ENCODE assay signal across 8 cellular contexts in the genomic region with DNA sequence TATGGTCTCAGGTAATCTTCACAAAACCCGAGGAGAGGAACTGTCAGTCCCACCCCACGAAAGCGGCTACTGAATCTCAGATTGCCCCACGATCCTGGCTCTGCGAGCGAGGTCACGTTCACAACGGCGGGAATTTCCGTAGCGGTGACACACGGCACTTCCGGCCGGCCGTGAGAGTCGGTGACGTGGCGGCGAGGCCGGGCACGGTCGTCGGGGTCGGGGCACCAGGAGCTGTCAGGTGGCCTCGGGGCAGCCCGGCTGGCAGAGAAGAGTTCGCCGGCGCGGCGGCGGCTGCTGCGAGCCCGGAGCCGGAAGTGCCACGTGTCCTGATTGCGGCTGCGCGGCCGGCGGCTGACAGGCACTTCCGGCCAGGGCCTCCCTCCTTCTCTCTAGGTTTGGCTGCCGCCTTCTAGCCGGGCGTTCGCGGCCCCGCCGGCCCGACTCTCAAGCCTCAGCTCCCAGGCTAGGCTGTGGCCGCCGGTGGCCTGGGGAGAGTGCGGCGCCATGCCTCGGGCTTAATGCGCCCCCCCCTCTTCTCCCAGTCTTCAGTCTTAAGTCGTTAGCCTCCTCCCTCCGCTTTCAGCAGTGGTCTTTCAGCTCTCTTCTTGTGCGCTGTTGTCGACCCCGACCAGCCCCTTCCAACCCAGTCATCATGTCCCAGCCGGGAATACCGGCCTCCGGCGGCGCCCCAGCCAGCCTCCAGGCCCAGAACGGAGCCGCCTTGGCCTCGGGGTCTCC. TPM values are rescaled to one million over a fixed set of nuclear protein-coding genes. Genes with fewer than 3 reads are reported as not detected.
DNase-seq lines count a peak whose midpoint lies in the region; ATAC-seq, FAIRE-seq and TF ChIP-seq lines count a peak whose summit lies in the region.

A gene (plus strand): TSS at position 361 of the 738 bp plus-strand sequence. CDS start 292 bp downstream, at position 653.

- POLR2A ChIA-PET in A549 (lab: Yijun Ruan, JAX) = interaction anchor here (1.1 to 1.2 kb wide), 2 partner anchors 8 to 61 kb away, joined by 3 read pairs; no protein-coding TSS in a partner anchor

- H3K4me1 ChIP-seq in A549 (peaks cover 18% of the 10 kb centered on the region; the same call in 2 of the 3 replicates), iPS-18a (ENCODE audit: control insufficient read depth, low read depth, low read length) (no peaks in the 10 kb centered on the region), skeletal muscle tissue (ENCODE audit: control insufficient read depth in 3 of 3, insufficient read depth in 3 of 3, low read length in 3 of 3) (peaks cover 12 to 14% (median 13%) of the 10 kb centered on the region in 3 donors)

- H3K9me3 ChIP-seq in A549 (no peaks in the 10 kb centered on the region), iPS-18a (ENCODE audit: control insufficient read depth, low read depth, low read length) (no peaks in the 10 kb centered on the region), skeletal muscle tissue (ENCODE audit: control insufficient read depth in 3 of 3, low read length in 3 of 3) (no peaks in the 10 kb centered on the region)

- H3K4me3 ChIP-seq in A549 (peak within 1 kb of the TSS; percentile 87), iPS-18a (ENCODE audit: low read length) (peak within 1 kb of the TSS; percentile 87), skeletal muscle tissue (ENCODE audit: low read length in 3 of 3) (peak within 1 kb of the TSS; percentile 94 to 98 (median 94))

- TF ChIP-seq CTCF in A549 (IDR thresholded peaks at IDR 0.05) (no peak), VCaP (conservative IDR thresholded peaks at IDR 0.05) (no peak)

- DNase-seq in A549 (ENCODE audit: low read depth in 1 of 2, low spot score in 1 of 2) = peak; percentile 92 to 93
- DNase-seq in NCI-H2196 (lab: John Stamatoyannopoulos, UW; ENCODE audit: unreplicated experiment) = peak; percentile 89
- DNase-seq in T47D (ENCODE audit: low read depth in 1 of 2, low spot score in 1 of 2) = peak; percentile 87 to 95

- H3K27ac ChIP-seq in A549 (peak within 1 kb of the TSS; percentile 94 to 95), VCaP (peak within 1 kb of the TSS; percentile 91), iPS-18a (ENCODE audit: low read length) (peak within 1 kb of the TSS; percentile 87), skeletal muscle tissue (ENCODE audit: low read depth, low read length) (peak within 1 kb of the TSS; percentile 98)

- in situ Hi-C loops in T47D (cut with HindIII; ENCODE audit: low pct_unique_long_range_greater_than_20kb, low sequenced_read_pairs) = no loop called here

- ATAC-seq in A549 = peak; percentile 98 to 99
- ATAC-seq in GM18858 (IDR thresholded peaks at IDR 0.05; ENCODE audit: unreplicated experiment) = peak; percentile 62
- ATAC-seq in HG03066 (IDR thresholded peaks at IDR 0.05; ENCODE audit: low read depth, unreplicated experiment) = peak; percentile 63

- H3K36me3 ChIP-seq in iPS-18a (ENCODE audit: control insufficient read depth, low read depth, low read length) (no peaks in the 10 kb centered on the region), skeletal muscle tissue (ENCODE audit: control insufficient read depth in 3 of 3, insufficient read depth in 3 of 3, low read length in 3 of 3) (peaks cover 0 to 2% (median 0%) of the 10 kb centered on the region in 3 donors)

- WGBS in A549 (ENCODE audit: missing lambda C conversion rate) = 0% methylated on average over 46 of the region's 69 CpGs

- TF ChIP-seq POLR2A in A549 (IDR thresholded peaks at IDR 0.05; ENCODE audit: low read length) = peak; percentile 75

- H3K4me2 ChIP-seq in A549 = peak within 1 kb of the TSS; percentile 98

- H3K9ac ChIP-seq in iPS-18a (ENCODE audit: low read length) = peak within 1 kb of the TSS; percentile 80
- H3K9ac ChIP-seq in skeletal muscle tissue (ENCODE audit: low read depth in 1 of 3, low read length in 3 of 3) = peak within 1 kb of the TSS; percentile 97 to 99 (median 98)

- H3K27me3 ChIP-seq in iPS-18a (ENCODE audit: control insufficient read depth, insufficient read depth, low read length) = no peaks in the 10 kb centered on the region
- H3K27me3 ChIP-seq in skeletal muscle tissue (ENCODE audit: control insufficient read depth in 3 of 3, insufficient read depth in 3 of 3, low read length in 3 of 3) = no peaks in the 10 kb centered on the region

- CTCF ChIA-PET in A549 (lab: Yijun Ruan, JAX) = no interaction called here

- no peak for FAIRE-seq in A549 (lab: Jason Lieb, UNC)

- no peak for TF ChIP-seq EP300 in A549 (IDR thresholded peaks at IDR 0.05)

- no peak for TF ChIP-seq RAD21 in A549 (conservative IDR thresholded peaks at IDR 0.05 in 1 of 2, IDR thresholded peaks at IDR 0.05 in 1 of 2)

TF ChIP-seq in A549, 52 proteins besides CTCF, POLR2A, EP300 and RAD21 (continues in another document):
- TF ChIP-seq MYC (IDR thresholded peaks at IDR 0.05; ENCODE audit: borderline replicate concordance, low read length) (peak; percentile 63; the same call in 1 of the 2 replicates), KDM1A (IDR thresholded peaks at IDR 0.05; ENCODE audit: low read depth) (no peak), FOXS1 (CRISPR knock-in tag; IDR thresholded peaks at IDR 0.05) (0 out of 2 replicates have a peak, but pooled peaks have one; percentile 48), PHF8 (IDR thresholded peaks at IDR 0.05; ENCODE audit: borderline replicate concordance, low read depth) (peak; percentile 47; the same call in 1 of the 2 replicates), GATA3 (IDR thresholded peaks at IDR 0.05; ENCODE audit: borderline replicate concordance) (peak; percentile 27; the same call in 1 of the 2 replicates), JUN (IDR thresholded peaks at IDR 0.05) (peak; percentile 56 to 80; a peak in 3 of 5 replicates), BHLHE40 (IDR thresholded peaks at IDR 0.05; ENCODE audit: low read depth, low read length) (peak; percentile 93), EHMT2 (IDR thresholded peaks at IDR 0.05; ENCODE audit: low read depth) (no peak), MAZ (IDR thresholded peaks at IDR 0.05; ENCODE audit: borderline replicate concordance, low read depth, low read length) (no peak), NFE2L2 (conservative IDR thresholded peaks at IDR 0.05; ENCODE audit: low read length) (no peak), FOSL2 (IDR thresholded peaks at IDR 0.05) (no peak), FOSL2 (CRISPR knock-in tag; IDR thresholded peaks at IDR 0.05) (peak; percentile 64)
- TF ChIP-seq, protein P1, sequence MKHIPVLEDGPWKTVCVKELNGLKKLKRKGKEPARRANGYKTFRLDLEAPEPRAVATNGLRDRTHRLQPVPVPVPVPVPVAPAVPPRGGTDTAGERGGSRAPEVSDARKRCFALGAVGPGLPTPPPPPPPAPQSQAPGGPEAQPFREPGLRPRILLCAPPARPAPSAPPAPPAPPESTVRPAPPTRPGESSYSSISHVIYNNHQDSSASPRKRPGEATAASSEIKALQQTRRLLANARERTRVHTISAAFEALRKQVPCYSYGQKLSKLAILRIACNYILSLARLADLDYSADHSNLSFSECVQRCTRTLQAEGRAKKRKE (CRISPR knock-in tag; IDR thresholded peaks at IDR 0.05; ENCODE audit: low read depth) = peak; percentile 67; the same call in 1 of the 2 replicates
- TF ChIP-seq, protein P2, sequence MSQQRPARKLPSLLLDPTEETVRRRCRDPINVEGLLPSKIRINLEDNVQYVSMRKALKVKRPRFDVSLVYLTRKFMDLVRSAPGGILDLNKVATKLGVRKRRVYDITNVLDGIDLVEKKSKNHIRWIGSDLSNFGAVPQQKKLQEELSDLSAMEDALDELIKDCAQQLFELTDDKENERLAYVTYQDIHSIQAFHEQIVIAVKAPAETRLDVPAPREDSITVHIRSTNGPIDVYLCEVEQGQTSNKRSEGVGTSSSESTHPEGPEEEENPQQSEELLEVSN (IDR thresholded peaks at IDR 0.05; ENCODE audit: borderline replicate concordance, low read depth) = peak; percentile 98
- TF ChIP-seq, protein P3, sequence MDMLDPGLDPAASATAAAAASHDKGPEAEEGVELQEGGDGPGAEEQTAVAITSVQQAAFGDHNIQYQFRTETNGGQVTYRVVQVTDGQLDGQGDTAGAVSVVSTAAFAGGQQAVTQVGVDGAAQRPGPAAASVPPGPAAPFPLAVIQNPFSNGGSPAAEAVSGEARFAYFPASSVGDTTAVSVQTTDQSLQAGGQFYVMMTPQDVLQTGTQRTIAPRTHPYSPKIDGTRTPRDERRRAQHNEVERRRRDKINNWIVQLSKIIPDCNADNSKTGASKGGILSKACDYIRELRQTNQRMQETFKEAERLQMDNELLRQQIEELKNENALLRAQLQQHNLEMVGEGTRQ (IDR thresholded peaks at IDR 0.05) = peak; percentile 82
- TF ChIP-seq, protein P4, sequence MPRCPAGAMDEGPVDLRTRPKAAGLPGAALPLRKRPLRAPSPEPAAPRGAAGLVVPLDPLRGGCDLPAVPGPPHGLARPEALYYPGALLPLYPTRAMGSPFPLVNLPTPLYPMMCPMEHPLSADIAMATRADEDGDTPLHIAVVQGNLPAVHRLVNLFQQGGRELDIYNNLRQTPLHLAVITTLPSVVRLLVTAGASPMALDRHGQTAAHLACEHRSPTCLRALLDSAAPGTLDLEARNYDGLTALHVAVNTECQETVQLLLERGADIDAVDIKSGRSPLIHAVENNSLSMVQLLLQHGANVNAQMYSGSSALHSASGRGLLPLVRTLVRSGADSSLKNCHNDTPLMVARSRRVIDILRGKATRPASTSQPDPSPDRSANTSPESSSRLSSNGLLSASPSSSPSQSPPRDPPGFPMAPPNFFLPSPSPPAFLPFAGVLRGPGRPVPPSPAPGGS (IDR thresholded peaks at IDR 0.05) = peak; percentile 33; the same call in 2 of the 3 replicates
- TF ChIP-seq, protein P5, sequence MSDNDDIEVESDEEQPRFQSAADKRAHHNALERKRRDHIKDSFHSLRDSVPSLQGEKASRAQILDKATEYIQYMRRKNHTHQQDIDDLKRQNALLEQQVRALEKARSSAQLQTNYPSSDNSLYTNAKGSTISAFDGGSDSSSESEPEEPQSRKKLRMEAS (IDR thresholded peaks at IDR 0.05) = peak; percentile 95

RNA-seq across cellular contexts. Expression of the gene that starts here (rescaled TPM):
- polyA plus RNA-seq in A549 (2011; rRNA removed) (23.6 and 23.7 TPM in 2 replicates), A549 (2017; fragmentation: RNase III; extraction: RNeasy Plus Mini Kit Qiagen cat#74134 plus additional on column Dnase treatment) (10.4 to 11.6 TPM (median 10.9 TPM) in 3 replicates)
- polyA plus RNA-seq in A549 (2012; cell fraction: cytosol; rRNA removed) = 6.0 and 7.1 TPM in 2 replicates
- polyA plus RNA-seq in A549 (2012; cell fraction: nucleus; rRNA removed) = 4.4 and 4.8 TPM in 2 replicates
- 19.5 and 21.0 TPM in 2 replicates for polyA minus RNA-seq in A549 (2011; rRNA and poly(A)+ RNA removed)
- total RNA-seq in skeletal muscle tissue = 20.9 TPM

Comparison
In these comparisons a context has a peak if more than half of its experiments do, and no peak if none do; other contexts are left out.
1. Peak in every context shown above with its lines: DNase-seq, ATAC-seq, H3K4me3 ChIP-seq and H3K27ac ChIP-seq.